ENCODE assay signal across 1 cellular context in the genomic region with DNA sequence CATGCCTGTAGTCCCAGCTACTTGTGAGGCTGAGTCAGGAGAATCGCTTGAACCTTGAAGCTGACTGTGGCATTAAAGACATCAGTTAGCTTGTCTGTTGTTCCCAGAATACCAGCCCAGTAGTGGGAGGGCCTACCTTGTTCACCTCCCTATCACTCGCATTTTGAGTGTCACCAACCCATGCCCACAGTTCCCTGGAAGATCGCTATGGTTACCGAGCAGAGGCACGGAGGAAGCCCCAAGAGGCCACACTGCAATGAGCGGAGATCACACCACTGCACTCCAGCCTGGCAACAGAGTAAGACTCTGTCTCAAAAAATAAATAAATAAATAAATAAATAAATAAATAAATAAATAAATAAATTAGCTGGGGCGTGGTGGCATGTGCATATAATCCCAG.
A peak's percentile ranks its signal among the peaks of the same experiment; 100 is the strongest.
TF ChIP-seq lines count a peak whose summit lies in the region.

No MANE protein-coding gene starts in this region.

TF ChIP-seq in HEK293, 187 proteins besides CTCF, POLR2A, EP300 and RAD21 (continued from another document):
- TF ChIP-seq ZNF629 (tag by site-specific recombination; IDR thresholded peaks at IDR 0.05) = peak; percentile 72
- TF ChIP-seq ZFP37 (tag by site-specific recombination; IDR thresholded peaks at IDR 0.05) = peak; percentile 53; the same call in 1 of the 2 replicates
- TF ChIP-seq, protein P1, sequence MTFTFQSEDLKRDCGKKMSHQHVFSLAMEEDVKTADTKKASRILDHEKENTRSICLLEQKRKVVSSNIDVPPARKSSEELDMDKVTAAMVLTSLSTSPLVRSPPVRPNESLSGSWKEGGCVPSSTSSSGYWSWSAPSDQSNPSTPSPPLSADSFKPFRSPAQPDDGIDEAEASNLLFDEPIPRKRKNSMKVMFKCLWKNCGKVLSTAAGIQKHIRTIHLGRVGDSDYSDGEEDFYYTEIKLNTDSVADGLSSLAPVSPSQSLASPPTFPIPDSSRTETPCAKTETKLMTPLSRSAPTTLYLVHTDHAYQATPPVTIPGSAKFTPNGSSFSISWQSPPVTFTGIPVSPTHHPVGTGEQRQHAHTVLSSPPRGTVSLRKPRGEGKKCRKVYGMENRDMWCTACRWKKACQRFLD (tag by site-specific recombination; IDR thresholded peaks at IDR 0.05) = 0 out of 2 replicates have a peak, but pooled peaks have one; percentile 39
- peak; percentile 49 for TF ChIP-seq ZNF366 (tag by site-specific recombination; conservative IDR thresholded peaks at IDR 0.05)
- peak; percentile 88 for TF ChIP-seq ZNF664 (tag by site-specific recombination; IDR thresholded peaks at IDR 0.05)
- TF ChIP-seq, protein P2, sequence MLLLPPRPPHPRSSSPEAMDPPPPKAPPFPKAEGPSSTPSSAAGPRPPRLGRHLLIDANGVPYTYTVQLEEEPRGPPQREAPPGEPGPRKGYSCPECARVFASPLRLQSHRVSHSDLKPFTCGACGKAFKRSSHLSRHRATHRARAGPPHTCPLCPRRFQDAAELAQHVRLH (tag by site-specific recombination; IDR thresholded peaks at IDR 0.05) = peak; percentile 53; the same call in 1 of the 2 replicates
- TF ChIP-seq REPIN1 (tag by site-specific recombination; IDR thresholded peaks at IDR 0.05; ENCODE audit: low read depth) = peak; percentile 28; the same call in 1 of the 2 replicates
- TF ChIP-seq ZNF433 (tag by site-specific recombination; IDR thresholded peaks at IDR 0.05; ENCODE audit: low read depth) = peak; percentile 92
- TF ChIP-seq KLF7 (tag by site-specific recombination; IDR thresholded peaks at IDR 0.05; ENCODE audit: borderline replicate concordance) = peak; percentile 59; the same call in 1 of the 2 replicates
- 0 out of 2 replicates have a peak, but pooled peaks have one; percentile 38 for TF ChIP-seq OVOL3 (tag by site-specific recombination; IDR thresholded peaks at IDR 0.05)
- TF ChIP-seq ZNF555 (tag by site-specific recombination; conservative IDR thresholded peaks at IDR 0.05) = peak; percentile 85
- peak; percentile 82; the same call in 1 of the 2 replicates for TF ChIP-seq ZBTB1 (tag by site-specific recombination; IDR thresholded peaks at IDR 0.05)
- TF ChIP-seq ZNF654 (tag by site-specific recombination; IDR thresholded peaks at IDR 0.05; ENCODE audit: low read depth) = peak; percentile 38
- TF ChIP-seq ZNF76 (tag by site-specific recombination; IDR thresholded peaks at IDR 0.05; ENCODE audit: borderline replicate concordance, low read depth) = 0 out of 2 replicates have a peak, but pooled peaks have one; percentile 20
- TF ChIP-seq ZNF514 (tag by site-specific recombination; IDR thresholded peaks at IDR 0.05) = peak; percentile 92; the same call in 1 of the 2 replicates
- TF ChIP-seq ZNF623 (tag by site-specific recombination; IDR thresholded peaks at IDR 0.05) = peak; percentile 88
- peak; percentile 89 for TF ChIP-seq ZNF791 (tag by site-specific recombination; IDR thresholded peaks at IDR 0.05)
- TF ChIP-seq, protein P3, sequence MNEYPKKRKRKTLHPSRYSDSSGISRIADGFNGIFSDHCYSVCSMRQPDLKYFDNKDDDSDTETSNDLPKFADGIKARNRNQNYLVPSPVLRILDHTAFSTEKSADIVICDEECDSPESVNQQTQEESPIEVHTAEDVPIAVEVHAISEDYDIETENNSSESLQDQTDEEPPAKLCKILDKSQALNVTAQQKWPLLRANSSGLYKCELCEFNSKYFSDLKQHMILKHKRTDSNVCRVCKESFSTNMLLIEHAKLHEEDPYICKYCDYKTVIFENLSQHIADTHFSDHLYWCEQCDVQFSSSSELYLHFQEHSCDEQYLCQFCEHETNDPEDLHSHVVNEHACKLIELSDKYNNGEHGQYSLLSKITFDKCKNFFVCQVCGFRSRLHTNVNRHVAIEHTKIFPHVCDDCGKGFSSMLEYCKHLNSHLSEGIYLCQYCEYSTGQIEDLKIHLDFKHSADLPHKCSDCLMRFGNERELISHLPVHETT (tag by site-specific recombination; IDR thresholded peaks at IDR 0.05) = peak; percentile 64
- TF ChIP-seq ZNF404 (tag by site-specific recombination; IDR thresholded peaks at IDR 0.05) = peak; percentile 86; the same call in 1 of the 2 replicates
- TF ChIP-seq ZNF221 (tag by site-specific recombination; IDR thresholded peaks at IDR 0.05; ENCODE audit: borderline replicate concordance) = peak; percentile 55; the same call in 1 of the 2 replicates
- TF ChIP-seq ZNF560 (tag by site-specific recombination; IDR thresholded peaks at IDR 0.05; ENCODE audit: borderline replicate concordance) = peak; percentile 95
- TF ChIP-seq, protein P4, sequence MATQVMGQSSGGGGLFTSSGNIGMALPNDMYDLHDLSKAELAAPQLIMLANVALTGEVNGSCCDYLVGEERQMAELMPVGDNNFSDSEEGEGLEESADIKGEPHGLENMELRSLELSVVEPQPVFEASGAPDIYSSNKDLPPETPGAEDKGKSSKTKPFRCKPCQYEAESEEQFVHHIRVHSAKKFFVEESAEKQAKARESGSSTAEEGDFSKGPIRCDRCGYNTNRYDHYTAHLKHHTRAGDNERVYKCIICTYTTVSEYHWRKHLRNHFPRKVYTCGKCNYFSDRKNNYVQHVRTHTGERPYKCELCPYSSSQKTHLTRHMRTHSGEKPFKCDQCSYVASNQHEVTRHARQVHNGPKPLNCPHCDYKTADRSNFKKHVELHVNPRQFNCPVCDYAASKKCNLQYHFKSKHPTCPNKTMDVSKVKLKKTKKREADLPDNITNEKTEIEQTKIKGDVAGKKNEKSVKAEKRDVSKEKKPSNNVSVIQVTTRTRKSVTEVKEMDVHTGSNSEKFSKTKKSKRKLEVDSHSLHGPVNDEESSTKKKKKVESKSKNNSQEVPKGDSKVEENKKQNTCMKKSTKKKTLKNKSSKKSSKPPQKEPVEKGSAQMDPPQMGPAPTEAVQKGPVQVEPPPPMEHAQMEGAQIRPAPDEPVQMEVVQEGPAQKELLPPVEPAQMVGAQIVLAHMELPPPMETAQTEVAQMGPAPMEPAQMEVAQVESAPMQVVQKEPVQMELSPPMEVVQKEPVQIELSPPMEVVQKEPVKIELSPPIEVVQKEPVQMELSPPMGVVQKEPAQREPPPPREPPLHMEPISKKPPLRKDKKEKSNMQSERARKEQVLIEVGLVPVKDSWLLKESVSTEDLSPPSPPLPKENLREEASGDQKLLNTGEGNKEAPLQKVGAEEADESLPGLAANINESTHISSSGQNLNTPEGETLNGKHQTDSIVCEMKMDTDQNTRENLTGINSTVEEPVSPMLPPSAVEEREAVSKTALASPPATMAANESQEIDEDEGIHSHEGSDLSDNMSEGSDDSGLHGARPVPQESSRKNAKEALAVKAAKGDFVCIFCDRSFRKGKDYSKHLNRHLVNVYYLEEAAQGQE (tag by site-specific recombination; IDR thresholded peaks at IDR 0.05) = peak; percentile 82
- TF ChIP-seq ZXDB (tag by site-specific recombination; IDR thresholded peaks at IDR 0.05) = peak; percentile 71; the same call in 1 of the 2 replicates
- TF ChIP-seq SP2 (tag by site-specific recombination; IDR thresholded peaks at IDR 0.05) = peak; percentile 41
- peak; percentile 97 for TF ChIP-seq ZNF426 (tag by site-specific recombination; IDR thresholded peaks at IDR 0.05)
- 0 out of 2 replicates have a peak, but pooled peaks have one; percentile 22 for TF ChIP-seq ZNF530 (tag by site-specific recombination; IDR thresholded peaks at IDR 0.05; ENCODE audit: low read depth)
TF ChIP-seq in HEK293: peak in this region for 59; not testable (repeated sequence) for 128.
